1 cellular context compared by ENCODE assay signal in the genomic region with DNA sequence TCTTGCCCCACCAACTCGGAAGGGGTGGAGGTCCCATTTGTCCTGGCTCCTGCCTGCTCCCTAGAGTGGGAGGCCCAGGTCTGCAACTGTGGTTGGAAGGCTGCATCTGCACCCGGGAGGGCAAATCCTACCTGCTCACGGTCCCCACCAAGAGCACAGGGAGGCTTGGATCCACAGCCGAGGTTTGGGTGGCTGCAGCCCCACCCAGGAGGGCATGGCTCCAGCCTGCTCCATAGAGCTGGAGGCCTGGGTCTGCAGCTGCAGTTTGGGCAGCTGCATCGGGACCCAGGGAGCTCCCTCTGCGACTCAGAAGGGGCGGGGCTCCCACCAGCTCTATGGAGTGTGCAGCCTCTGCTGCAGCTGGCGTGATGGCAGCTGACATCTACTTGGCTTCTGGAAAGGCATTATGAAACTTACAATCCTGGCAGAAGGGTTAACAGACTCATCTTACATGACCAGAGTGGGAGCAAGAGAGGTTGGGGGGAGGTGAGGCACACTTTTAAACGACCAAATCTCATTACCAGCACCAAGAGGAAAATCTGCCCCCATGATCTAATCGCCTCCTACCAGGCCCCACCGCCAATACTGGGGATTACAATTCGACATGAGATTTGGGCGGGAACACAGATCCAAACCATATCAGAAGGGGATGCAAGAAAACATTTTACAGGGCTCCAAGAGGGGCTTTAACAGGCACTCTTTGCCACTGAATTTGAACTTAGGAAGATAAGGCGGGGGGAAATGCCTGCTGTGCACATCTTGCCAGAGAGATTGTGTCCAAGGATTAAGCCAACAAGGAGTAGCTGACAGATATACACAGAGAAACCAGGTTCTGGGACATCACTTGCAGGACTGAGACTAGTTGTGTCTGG.
A peak's percentile ranks its signal among the peaks of the same experiment; 100 is the strongest.
TF ChIP-seq lines count a peak whose summit lies in the region.

No MANE protein-coding gene starts in this region.

TF ChIP-seq in K562, 482 proteins besides CTCF, POLR2A, EP300 and RAD21 (continues in another document):
- TF ChIP-seq RBM22 (IDR thresholded peaks at IDR 0.05; ENCODE audit: low read depth, low read length, poor library complexity, severe bottlenecking), result no peak
- TF ChIP-seq, protein P1, sequence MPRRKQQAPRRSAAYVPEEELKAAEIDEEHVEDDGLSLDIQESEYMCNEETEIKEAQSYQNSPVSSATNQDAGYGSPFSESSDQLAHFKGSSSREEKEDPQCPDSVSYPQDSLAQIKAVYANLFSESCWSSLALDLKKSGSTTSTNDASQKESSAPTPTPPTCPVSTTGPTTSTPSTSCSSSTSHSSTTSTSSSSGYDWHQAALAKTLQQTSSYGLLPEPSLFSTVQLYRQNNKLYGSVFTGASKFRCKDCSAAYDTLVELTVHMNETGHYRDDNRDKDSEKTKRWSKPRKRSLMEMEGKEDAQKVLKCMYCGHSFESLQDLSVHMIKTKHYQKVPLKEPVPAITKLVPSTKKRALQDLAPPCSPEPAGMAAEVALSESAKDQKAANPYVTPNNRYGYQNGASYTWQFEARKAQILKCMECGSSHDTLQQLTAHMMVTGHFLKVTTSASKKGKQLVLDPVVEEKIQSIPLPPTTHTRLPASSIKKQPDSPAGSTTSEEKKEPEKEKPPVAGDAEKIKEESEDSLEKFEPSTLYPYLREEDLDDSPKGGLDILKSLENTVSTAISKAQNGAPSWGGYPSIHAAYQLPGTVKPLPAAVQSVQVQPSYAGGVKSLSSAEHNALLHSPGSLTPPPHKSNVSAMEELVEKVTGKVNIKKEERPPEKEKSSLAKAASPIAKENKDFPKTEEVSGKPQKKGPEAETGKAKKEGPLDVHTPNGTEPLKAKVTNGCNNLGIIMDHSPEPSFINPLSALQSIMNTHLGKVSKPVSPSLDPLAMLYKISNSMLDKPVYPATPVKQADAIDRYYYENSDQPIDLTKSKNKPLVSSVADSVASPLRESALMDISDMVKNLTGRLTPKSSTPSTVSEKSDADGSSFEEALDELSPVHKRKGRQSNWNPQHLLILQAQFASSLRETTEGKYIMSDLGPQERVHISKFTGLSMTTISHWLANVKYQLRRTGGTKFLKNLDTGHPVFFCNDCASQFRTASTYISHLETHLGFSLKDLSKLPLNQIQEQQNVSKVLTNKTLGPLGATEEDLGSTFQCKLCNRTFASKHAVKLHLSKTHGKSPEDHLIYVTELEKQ (CRISPR knock-in tag; IDR thresholded peaks at IDR 0.05), result no peak
- TF ChIP-seq, protein P2, sequence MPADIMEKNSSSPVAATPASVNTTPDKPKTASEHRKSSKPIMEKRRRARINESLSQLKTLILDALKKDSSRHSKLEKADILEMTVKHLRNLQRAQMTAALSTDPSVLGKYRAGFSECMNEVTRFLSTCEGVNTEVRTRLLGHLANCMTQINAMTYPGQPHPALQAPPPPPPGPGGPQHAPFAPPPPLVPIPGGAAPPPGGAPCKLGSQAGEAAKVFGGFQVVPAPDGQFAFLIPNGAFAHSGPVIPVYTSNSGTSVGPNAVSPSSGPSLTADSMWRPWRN (IDR thresholded peaks at IDR 0.05; ENCODE audit: low read depth), result 0 out of 2 replicates have a peak, but pooled peaks have one; percentile 43
- TF ChIP-seq CAMTA2 (CRISPR knock-in tag; conservative IDR thresholded peaks at IDR 0.05), result no peak
- TF ChIP-seq CBX5 (IDR thresholded peaks at IDR 0.05; ENCODE audit: borderline replicate concordance, low read depth), result no peak
- TF ChIP-seq, protein P3, sequence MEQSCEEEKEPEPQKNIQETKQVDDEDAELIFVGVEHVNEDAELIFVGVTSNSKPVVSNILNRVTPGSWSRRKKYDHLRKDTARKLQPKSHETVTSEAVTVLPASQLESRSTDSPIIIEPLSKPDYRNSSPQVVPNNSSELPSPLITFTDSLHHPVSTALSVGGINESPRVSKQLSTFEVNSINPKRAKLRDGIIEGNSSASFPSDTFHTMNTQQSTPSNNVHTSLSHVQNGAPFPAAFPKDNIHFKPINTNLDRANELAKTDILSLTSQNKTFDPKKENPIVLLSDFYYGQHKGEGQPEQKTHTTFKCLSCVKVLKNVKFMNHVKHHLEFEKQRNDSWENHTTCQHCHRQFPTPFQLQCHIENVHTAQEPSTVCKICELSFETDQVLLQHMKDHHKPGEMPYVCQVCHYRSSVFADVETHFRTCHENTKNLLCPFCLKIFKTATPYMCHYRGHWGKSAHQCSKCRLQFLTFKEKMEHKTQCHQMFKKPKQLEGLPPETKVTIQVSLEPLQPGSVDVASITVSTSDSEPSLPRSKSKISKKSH (CRISPR knock-in tag; IDR thresholded peaks at IDR 0.05), result no peak
- TF ChIP-seq MBD2 (IDR thresholded peaks at IDR 0.05; ENCODE audit: borderline replicate concordance, low read depth), result 0 out of 2 replicates have a peak, but pooled peaks have one; percentile 14
- TF ChIP-seq NBN (IDR thresholded peaks at IDR 0.05; ENCODE audit: low read depth), result peak; percentile 27; the same call in 1 of the 2 replicates
- TF ChIP-seq CCNT2 (IDR thresholded peaks at IDR 0.05; ENCODE audit: borderline replicate concordance, extremely low read depth, insufficient read length, low read depth, low read length), result peak; percentile 53
- TF ChIP-seq, protein P4, sequence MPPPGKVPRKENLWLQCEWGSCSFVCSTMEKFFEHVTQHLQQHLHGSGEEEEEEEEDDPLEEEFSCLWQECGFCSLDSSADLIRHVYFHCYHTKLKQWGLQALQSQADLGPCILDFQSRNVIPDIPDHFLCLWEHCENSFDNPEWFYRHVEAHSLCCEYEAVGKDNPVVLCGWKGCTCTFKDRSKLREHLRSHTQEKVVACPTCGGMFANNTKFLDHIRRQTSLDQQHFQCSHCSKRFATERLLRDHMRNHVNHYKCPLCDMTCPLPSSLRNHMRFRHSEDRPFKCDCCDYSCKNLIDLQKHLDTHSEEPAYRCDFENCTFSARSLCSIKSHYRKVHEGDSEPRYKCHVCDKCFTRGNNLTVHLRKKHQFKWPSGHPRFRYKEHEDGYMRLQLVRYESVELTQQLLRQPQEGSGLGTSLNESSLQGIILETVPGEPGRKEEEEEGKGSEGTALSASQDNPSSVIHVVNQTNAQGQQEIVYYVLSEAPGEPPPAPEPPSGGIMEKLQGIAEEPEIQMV (tag; conservative IDR thresholded peaks at IDR 0.05; ENCODE audit: low read depth), result no peak
- TF ChIP-seq L3MBTL2 (IDR thresholded peaks at IDR 0.05), result 0 out of 2 replicates have a peak, but pooled peaks have one; percentile 52
- TF ChIP-seq, protein P5, sequence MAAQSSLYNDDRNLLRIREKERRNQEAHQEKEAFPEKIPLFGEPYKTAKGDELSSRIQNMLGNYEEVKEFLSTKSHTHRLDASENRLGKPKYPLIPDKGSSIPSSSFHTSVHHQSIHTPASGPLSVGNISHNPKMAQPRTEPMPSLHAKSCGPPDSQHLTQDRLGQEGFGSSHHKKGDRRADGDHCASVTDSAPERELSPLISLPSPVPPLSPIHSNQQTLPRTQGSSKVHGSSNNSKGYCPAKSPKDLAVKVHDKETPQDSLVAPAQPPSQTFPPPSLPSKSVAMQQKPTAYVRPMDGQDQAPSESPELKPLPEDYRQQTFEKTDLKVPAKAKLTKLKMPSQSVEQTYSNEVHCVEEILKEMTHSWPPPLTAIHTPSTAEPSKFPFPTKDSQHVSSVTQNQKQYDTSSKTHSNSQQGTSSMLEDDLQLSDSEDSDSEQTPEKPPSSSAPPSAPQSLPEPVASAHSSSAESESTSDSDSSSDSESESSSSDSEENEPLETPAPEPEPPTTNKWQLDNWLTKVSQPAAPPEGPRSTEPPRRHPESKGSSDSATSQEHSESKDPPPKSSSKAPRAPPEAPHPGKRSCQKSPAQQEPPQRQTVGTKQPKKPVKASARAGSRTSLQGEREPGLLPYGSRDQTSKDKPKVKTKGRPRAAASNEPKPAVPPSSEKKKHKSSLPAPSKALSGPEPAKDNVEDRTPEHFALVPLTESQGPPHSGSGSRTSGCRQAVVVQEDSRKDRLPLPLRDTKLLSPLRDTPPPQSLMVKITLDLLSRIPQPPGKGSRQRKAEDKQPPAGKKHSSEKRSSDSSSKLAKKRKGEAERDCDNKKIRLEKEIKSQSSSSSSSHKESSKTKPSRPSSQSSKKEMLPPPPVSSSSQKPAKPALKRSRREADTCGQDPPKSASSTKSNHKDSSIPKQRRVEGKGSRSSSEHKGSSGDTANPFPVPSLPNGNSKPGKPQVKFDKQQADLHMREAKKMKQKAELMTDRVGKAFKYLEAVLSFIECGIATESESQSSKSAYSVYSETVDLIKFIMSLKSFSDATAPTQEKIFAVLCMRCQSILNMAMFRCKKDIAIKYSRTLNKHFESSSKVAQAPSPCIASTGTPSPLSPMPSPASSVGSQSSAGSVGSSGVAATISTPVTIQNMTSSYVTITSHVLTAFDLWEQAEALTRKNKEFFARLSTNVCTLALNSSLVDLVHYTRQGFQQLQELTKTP (IDR thresholded peaks at IDR 0.05; ENCODE audit: low read depth in 1 of 2, partially characterized antibody in 2 of 2), result peak in 1 of 2 experiments; percentile 53
- peak; percentile 93 for TF ChIP-seq CBFA2T3 (IDR thresholded peaks at IDR 0.05)
- peak; percentile 67; the same call in 1 of the 2 replicates for TF ChIP-seq NFIC (IDR thresholded peaks at IDR 0.05)
- TF ChIP-seq ZFP36 (IDR thresholded peaks at IDR 0.05; ENCODE audit: low read depth, low read length, partially characterized antibody), result peak; percentile 31
- peak; percentile 57 for TF ChIP-seq HDAC3 (IDR thresholded peaks at IDR 0.05; ENCODE audit: borderline replicate concordance, partially characterized antibody)
- TF ChIP-seq RNF2 (IDR thresholded peaks at IDR 0.05), result peak; percentile 50; the same call in 1 of the 2 replicates
- TF ChIP-seq, protein P6, sequence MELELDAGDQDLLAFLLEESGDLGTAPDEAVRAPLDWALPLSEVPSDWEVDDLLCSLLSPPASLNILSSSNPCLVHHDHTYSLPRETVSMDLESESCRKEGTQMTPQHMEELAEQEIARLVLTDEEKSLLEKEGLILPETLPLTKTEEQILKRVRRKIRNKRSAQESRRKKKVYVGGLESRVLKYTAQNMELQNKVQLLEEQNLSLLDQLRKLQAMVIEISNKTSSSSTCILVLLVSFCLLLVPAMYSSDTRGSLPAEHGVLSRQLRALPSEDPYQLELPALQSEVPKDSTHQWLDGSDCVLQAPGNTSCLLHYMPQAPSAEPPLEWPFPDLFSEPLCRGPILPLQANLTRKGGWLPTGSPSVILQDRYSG (tag; conservative IDR thresholded peaks at IDR 0.05; ENCODE audit: low read depth), result 0 out of 2 replicates have a peak, but pooled peaks have one; percentile 17
- peak; percentile 31 for TF ChIP-seq SAP30 (IDR thresholded peaks at IDR 0.05; ENCODE audit: borderline replicate concordance, insufficient read depth, low read depth, low read length, poor library complexity, severe bottlenecking)
- TF ChIP-seq TEAD4 (IDR thresholded peaks at IDR 0.05; ENCODE audit: low read length), result peak; percentile 88
- no peak for TF ChIP-seq TEAD4 (CRISPR knock-in tag; IDR thresholded peaks at IDR 0.05; ENCODE audit: borderline replicate concordance)
- TF ChIP-seq SMARCE1 (IDR thresholded peaks at IDR 0.05), result peak; percentile 84; the same call in 1 of the 2 replicates
- 0 out of 2 replicates have a peak, but pooled peaks have one; percentile 32 for TF ChIP-seq RB1 (IDR thresholded peaks at IDR 0.05; ENCODE audit: low read depth)
- peak; percentile 63 for TF ChIP-seq KLF16 (IDR thresholded peaks at IDR 0.05)
- TF ChIP-seq ZNF263 (CRISPR knock-in tag; IDR thresholded peaks at IDR 0.05; ENCODE audit: borderline replicate concordance), result 0 out of 2 replicates have a peak, but pooled peaks have one; percentile 21
- peak; percentile 21; the same call in 1 of the 2 replicates for TF ChIP-seq PHB2 (IDR thresholded peaks at IDR 0.05; ENCODE audit: low read depth)
- TF ChIP-seq ZNF766 (CRISPR knock-in tag; conservative IDR thresholded peaks at IDR 0.05), result 0 out of 2 replicates have a peak, but pooled peaks have one; percentile 21
- peak; percentile 80 for TF ChIP-seq LEF1 (IDR thresholded peaks at IDR 0.05)
- TF ChIP-seq, protein P7, sequence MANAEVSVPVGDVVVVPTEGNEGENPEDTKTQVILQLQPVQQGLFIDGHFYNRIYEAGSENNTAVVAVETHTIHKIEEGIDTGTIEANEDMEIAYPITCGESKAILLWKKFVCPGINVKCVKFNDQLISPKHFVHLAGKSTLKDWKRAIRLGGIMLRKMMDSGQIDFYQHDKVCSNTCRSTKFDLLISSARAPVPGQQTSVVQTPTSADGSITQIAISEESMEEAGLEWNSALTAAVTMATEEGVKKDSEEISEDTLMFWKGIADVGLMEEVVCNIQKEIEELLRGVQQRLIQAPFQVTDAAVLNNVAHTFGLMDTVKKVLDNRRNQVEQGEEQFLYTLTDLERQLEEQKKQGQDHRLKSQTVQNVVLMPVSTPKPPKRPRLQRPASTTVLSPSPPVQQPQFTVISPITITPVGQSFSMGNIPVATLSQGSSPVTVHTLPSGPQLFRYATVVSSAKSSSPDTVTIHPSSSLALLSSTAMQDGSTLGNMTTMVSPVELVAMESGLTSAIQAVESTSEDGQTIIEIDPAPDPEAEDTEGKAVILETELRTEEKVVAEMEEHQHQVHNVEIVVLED (CRISPR knock-in tag; IDR thresholded peaks at IDR 0.05), result no peak
- TF ChIP-seq CXXC5 (CRISPR knock-in tag; IDR thresholded peaks at IDR 0.05), result peak; percentile 31; the same call in 1 of the 2 replicates
- peak; percentile 90 for TF ChIP-seq HDAC2 (IDR thresholded peaks at IDR 0.05)
- TF ChIP-seq, protein P8, sequence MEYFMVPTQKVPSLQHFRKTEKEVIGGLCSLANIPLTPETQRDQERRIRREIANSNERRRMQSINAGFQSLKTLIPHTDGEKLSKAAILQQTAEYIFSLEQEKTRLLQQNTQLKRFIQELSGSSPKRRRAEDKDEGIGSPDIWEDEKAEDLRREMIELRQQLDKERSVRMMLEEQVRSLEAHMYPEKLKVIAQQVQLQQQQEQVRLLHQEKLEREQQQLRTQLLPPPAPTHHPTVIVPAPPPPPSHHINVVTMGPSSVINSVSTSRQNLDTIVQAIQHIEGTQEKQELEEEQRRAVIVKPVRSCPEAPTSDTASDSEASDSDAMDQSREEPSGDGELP (CRISPR knock-in tag; IDR thresholded peaks at IDR 0.05; ENCODE audit: borderline replicate concordance), result peak; percentile 79
- TF ChIP-seq DPF2 (IDR thresholded peaks at IDR 0.05), result peak; percentile 91
- TF ChIP-seq MAFF (IDR thresholded peaks at IDR 0.05; ENCODE audit: low read length), result no peak
- TF ChIP-seq PML (IDR thresholded peaks at IDR 0.05; ENCODE audit: low read length), result peak; percentile 59; the same call in 1 of the 2 replicates
- TF ChIP-seq GATA2 (CRISPR knock-in tag; IDR thresholded peaks at IDR 0.05), result peak; percentile 85
- TF ChIP-seq, protein P9, sequence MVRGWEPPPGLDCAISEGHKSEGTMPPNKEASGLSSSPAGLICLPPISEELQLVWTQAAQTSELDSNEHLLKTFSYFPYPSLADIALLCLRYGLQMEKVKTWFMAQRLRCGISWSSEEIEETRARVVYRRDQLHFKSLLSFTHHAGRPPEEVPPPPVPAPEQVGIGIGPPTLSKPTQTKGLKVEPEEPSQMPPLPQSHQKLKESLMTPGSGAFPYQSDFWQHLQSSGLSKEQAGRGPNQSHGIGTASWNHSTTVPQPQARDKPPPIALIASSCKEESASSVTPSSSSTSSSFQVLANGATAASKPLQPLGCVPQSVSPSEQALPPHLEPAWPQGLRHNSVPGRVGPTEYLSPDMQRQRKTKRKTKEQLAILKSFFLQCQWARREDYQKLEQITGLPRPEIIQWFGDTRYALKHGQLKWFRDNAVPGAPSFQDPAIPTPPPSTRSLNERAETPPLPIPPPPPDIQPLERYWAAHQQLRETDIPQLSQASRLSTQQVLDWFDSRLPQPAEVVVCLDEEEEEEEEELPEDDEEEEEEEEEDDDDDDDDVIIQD (CRISPR knock-in tag; IDR thresholded peaks at IDR 0.05), result no peak
- no peak for TF ChIP-seq ZBTB1 (CRISPR knock-in tag; IDR thresholded peaks at IDR 0.05; ENCODE audit: borderline replicate concordance, low read depth)
- TF ChIP-seq MTA1 (IDR thresholded peaks at IDR 0.05; ENCODE audit: borderline replicate concordance), result 0 out of 2 replicates have a peak, but pooled peaks have one; percentile 40
- peak; percentile 86 for TF ChIP-seq MEIS2 (IDR thresholded peaks at IDR 0.05; ENCODE audit: partially characterized antibody)
- peak; percentile 84 for TF ChIP-seq CBFA2T2 (conservative IDR thresholded peaks at IDR 0.05)
- peak; percentile 36; the same call in 1 of the 2 replicates for TF ChIP-seq SOX6 (IDR thresholded peaks at IDR 0.05)
- no peak for TF ChIP-seq DNMT1 (IDR thresholded peaks at IDR 0.05)
- no peak; the same call in 1 of the 2 replicates for TF ChIP-seq DIDO1 (tag; IDR thresholded peaks at IDR 0.05; ENCODE audit: low read depth)
